Comparison of ENCODE assay signal across 9 cellular contexts in the genomic region with DNA sequence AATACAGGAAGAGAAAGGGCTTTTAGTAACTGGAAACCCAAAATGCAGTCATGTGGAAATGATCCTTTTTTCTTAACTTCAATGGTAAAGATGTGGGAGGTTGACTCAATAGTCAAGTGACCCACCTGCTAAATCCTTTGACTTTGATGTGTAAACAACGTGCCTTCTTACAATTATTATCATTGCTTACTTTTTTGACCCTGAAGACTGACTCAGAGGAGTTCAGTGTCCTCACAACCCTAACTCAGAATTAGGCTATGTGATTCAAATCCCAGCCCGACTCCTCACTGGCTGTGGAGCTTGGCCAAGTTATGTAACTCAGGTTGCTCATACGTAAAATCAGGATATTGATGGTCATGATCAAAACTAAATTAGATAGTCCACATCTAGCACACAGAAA. TPM values are rescaled to one million over a fixed set of nuclear protein-coding genes. Genes with fewer than 3 reads are reported as not detected.
DNase-seq lines count a peak whose midpoint lies in the region; ATAC-seq, FAIRE-seq and TF ChIP-seq lines count a peak whose summit lies in the region.
"Had no signal": no experiment of that assay in that cellular context is flagged by ENCODE, and none has a peak within 500 bp of the region (broad histone marks: within the 10 kb centered on the region; RNA-seq: fewer than 3 reads in every experiment).

No MANE protein-coding gene starts in this region.

- CTCF ChIA-PET in Calu3 (lab: Charles Lee), result interaction anchor here (0.7 to 1.9 kb wide), 4 partner anchors 42 to 142 kb away, joined by 3 to 6 read pairs (median 4); no protein-coding TSS in a partner anchor
- CTCF ChIA-PET in HCT116 (lab: Charles Lee), result interaction anchor here (1.0 to 4.8 kb wide), 4 partner anchors 20 to 322 kb away, joined by 3 to 25 read pairs (median 14); no protein-coding TSS in a partner anchor
- CTCF ChIA-PET in PC-3 (lab: Charles Lee), result interaction anchor here (0.6 to 1.0 kb wide), 3 partner anchors 72 to 101 kb away, joined by 3 to 7 read pairs (median 4); no protein-coding TSS in a partner anchor

- BruUV-seq in Calu3 (replicated peaks; lab: Mats Ljungman, UMichigan) (no TSS peak), HCT116 (replicated peaks; lab: Mats Ljungman, UMichigan) (no TSS peak), PC-3 (replicated peaks; lab: Mats Ljungman, UMichigan) (no TSS peak)

- H3K4me1 ChIP-seq in HCT116 (ENCODE audit: control insufficient read depth in 1 of 2, insufficient read depth in 2 of 2, low read length in 2 of 2) (peaks cover 41 to 62% of the 10 kb centered on the region in 2 experiments), PC-3 (ENCODE audit: insufficient read depth, low read length) (peaks cover 50% of the 10 kb centered on the region), kidney (ENCODE audit: control insufficient read depth in 1 of 2, insufficient read depth in 1 of 2, low read depth in 1 of 2, low read length in 2 of 2) (peaks cover 0 to 4% of the 10 kb centered on the region in 2 donors)

- no peak overlapping the region for H3K4me3 Mint-ChIP-seq in Calu3 (ENCODE audit: low read depth, unreplicated experiment)
- no peak overlapping the region for H3K4me3 Mint-ChIP-seq in glutamatergic neuron (ENCODE audit: unreplicated experiment)

- peak overlapping the region; percentile 4 for H3K9ac ChIP-seq in HCT116 (ENCODE audit: low read length)
- no peak overlapping the region; the same call in 1 of the 2 replicates for H3K9ac ChIP-seq in PC-3 (ENCODE audit: low read length)
- no peak overlapping the region for H3K9ac ChIP-seq in kidney (ENCODE audit: low read length in 2 of 2)

- intact Hi-C loops in Calu3 (cut with micrococcal nuclease; ENCODE audit: unreplicated experiment), result loop anchor here (2.0 to 5.0 kb wide), 2 partner anchors 42 to 71 kb away; no protein-coding TSS in a partner anchor
- intact Hi-C loops in HCT116 (cut with micrococcal nuclease), result no loop called here
- intact Hi-C loops in PC-3 (cut with micrococcal nuclease), result loop anchor here (1.0 kb wide), 2 partner anchors 30 to 70 kb away; no protein-coding TSS in a partner anchor
- intact Hi-C loops in kidney (cut with DNase I), result no loop called here

- H3K9me3 ChIP-seq in HCT116 (ENCODE audit: control insufficient read depth in 1 of 2, insufficient read depth in 1 of 2, low read depth in 1 of 2, low read length in 2 of 2) (no peaks in the 10 kb centered on the region), PC-3 (ENCODE audit: low read length) (no peaks in the 10 kb centered on the region), kidney (ENCODE audit: control insufficient read depth in 1 of 2, low read length in 2 of 2) (no peaks in the 10 kb centered on the region)

- H3K27ac ChIP-seq in HCT116 (ENCODE audit: low read depth, low read length) (peak overlapping the region; percentile 34; the same call in 1 of the 2 replicates), PC-3 (ENCODE audit: low read length) (peak overlapping the region; percentile 83), kidney (ENCODE audit: low read depth in 2 of 2, low read length in 2 of 2) (no peak overlapping the region)

- H3K9me2 ChIP-seq in HCT116 (ENCODE audit: insufficient read depth), result no peaks in the 10 kb centered on the region; the same call in 1 of the 2 replicates
- H3K9me2 ChIP-seq in PC-3 (replicated peaks; ENCODE audit: low read length), result no peaks in the 10 kb centered on the region

- TF ChIP-seq CTCF in Calu3 (IDR thresholded peaks at IDR 0.05; ENCODE audit: unreplicated experiment) (no peak), HCT116 (IDR thresholded peaks at IDR 0.05 in 2 of 3, conservative IDR thresholded peaks at IDR 0.05 in 1 of 3; ENCODE audit: borderline replicate concordance in 1 of 3, insufficient read depth in 1 of 3, low read depth in 2 of 3, low read length in 2 of 3) (no peak), PC-3 (conservative IDR thresholded peaks at IDR 0.05; ENCODE audit: low read depth, low read length) (no peak), kidney (IDR thresholded peaks at IDR 0.05; ENCODE audit: borderline replicate concordance, extremely low read depth, insufficient read depth) (no peak), glutamatergic neuron (IDR thresholded peaks at IDR 0.05; ENCODE audit: partially characterized antibody, unreplicated experiment) (no peak)

- no peaks in the 10 kb centered on the region for H4K20me1 ChIP-seq in HCT116 (ENCODE audit: insufficient read depth)
- H4K20me1 ChIP-seq in PC-3 (ENCODE audit: low read length), result no peaks in the 10 kb centered on the region

- no peak for TF ChIP-seq POLR2A in HCT116 (IDR thresholded peaks at IDR 0.05; ENCODE audit: borderline replicate concordance, extremely low read depth, insufficient read depth, insufficient read length)

- H3K9me3 Mint-ChIP-seq in Calu3 (ENCODE audit: low read depth, unreplicated experiment) (no peaks in the 10 kb centered on the region), glutamatergic neuron (ENCODE audit: unreplicated experiment) (peaks cover 2% of the 10 kb centered on the region)

- H3K27ac Mint-ChIP-seq in Calu3 (ENCODE audit: unreplicated experiment) (no peak overlapping the region), glutamatergic neuron (ENCODE audit: unreplicated experiment) (no peak overlapping the region)

- TF ChIP-seq RAD21 in HCT116 (IDR thresholded peaks at IDR 0.05; ENCODE audit: low read depth), result peak; percentile 23; the same call in 1 of the 2 replicates

- H3K36me3 Mint-ChIP-seq in Calu3 (ENCODE audit: insufficient read depth, unreplicated experiment), result peaks cover 6% of the 10 kb centered on the region
- no peaks in the 10 kb centered on the region for H3K36me3 Mint-ChIP-seq in glutamatergic neuron (ENCODE audit: unreplicated experiment)

- H3K4me2 ChIP-seq in HCT116 (ENCODE audit: low read length) (peak overlapping the region; percentile 68), PC-3 (ENCODE audit: low read length) (peak overlapping the region; percentile 72)

- H3K4me3 ChIP-seq in HCT116 (replicated peaks in 1 of 2; ENCODE audit: low read depth in 1 of 2, low read length in 2 of 2) (peak overlapping the region in 1 of 2 experiments; percentile 8; a peak in 1 of 4 replicates), PC-3 (ENCODE audit: low read length) (peak overlapping the region; percentile 40; the same call in 1 of the 2 replicates), kidney (ENCODE audit: low read length in 2 of 2) (no peak overlapping the region)

- H3K36me3 ChIP-seq in HCT116 (ENCODE audit: control insufficient read depth in 1 of 2, insufficient read depth in 2 of 2, low read length in 2 of 2) (no peaks in the 10 kb centered on the region), PC-3 (ENCODE audit: low read depth, low read length) (no peaks in the 10 kb centered on the region), kidney (ENCODE audit: control insufficient read depth in 1 of 2, insufficient read depth in 2 of 2, low read length in 2 of 2) (no peaks in the 10 kb centered on the region)

- DNase-seq in Calu3 (peak; percentile 26), HCT116 (ENCODE audit: low read depth, low spot score) (peak; percentile 69), PC-3 (peak; percentile 94), kidney (no peak), NOMO-1 (lab: John Stamatoyannopoulos, UW; ENCODE audit: unreplicated experiment in 2 of 2) (no peak), glutamatergic neuron (no peak), NK-92 (lab: John Stamatoyannopoulos, UW; ENCODE audit: unreplicated experiment) (no peak), NCI-H2227 (lab: John Stamatoyannopoulos, UW; ENCODE audit: unreplicated experiment) (no peak)
- DNase-seq: NCI-H2029 treated with DMSO at 0.1 percent for 48 hours had no signal

- H3F3A ChIP-seq in PC-3 (ENCODE audit: low read length, unreplicated experiment), result peaks cover 5% of the 10 kb centered on the region

- H3K79me2 ChIP-seq in HCT116 (ENCODE audit: insufficient read depth, low read length) (no peaks in the 10 kb centered on the region), PC-3 (ENCODE audit: low read length) (no peaks in the 10 kb centered on the region)

- H2AFZ ChIP-seq in HCT116 (ENCODE audit: low read depth, low read length, poor library complexity, severe bottlenecking) (peak overlapping the region; percentile 84), PC-3 (ENCODE audit: low read length) (no peak overlapping the region)

- POLR2A ChIA-PET in HCT116 (lab: Charles Lee) (interaction anchor here (0.6 to 2.0 kb wide), 3 partner anchors 8 to 72 kb away, joined by 3 to 8 read pairs (median 3); no protein-coding TSS in a partner anchor), PC-3 (lab: Charles Lee; ENCODE audit: unreplicated experiment) (interaction anchor here (0.6 kb wide), 1 partner anchor 72 kb away, joined by 4 read pairs; no protein-coding TSS in a partner anchor)

- H3K27me3 Mint-ChIP-seq in Calu3 (ENCODE audit: unreplicated experiment), result no peaks in the 10 kb centered on the region
- H3K27me3 Mint-ChIP-seq in glutamatergic neuron (ENCODE audit: unreplicated experiment), result no peaks in the 10 kb centered on the region

- FAIRE-seq in kidney (lab: Jason Lieb, UNC), result peak; percentile 38

- H3K4me1 Mint-ChIP-seq in Calu3 (ENCODE audit: low read depth, unreplicated experiment) (peaks cover 39% of the 10 kb centered on the region), glutamatergic neuron (ENCODE audit: low read depth, unreplicated experiment) (peaks cover 12% of the 10 kb centered on the region)

- H3K27me3 ChIP-seq in HCT116 (ENCODE audit: insufficient read depth, low read length) (no peaks in the 10 kb centered on the region), PC-3 (ENCODE audit: low read length) (no peaks in the 10 kb centered on the region)

- RAD21 ChIA-PET in HCT116 (lab: Charles Lee; ENCODE audit: low non-redundant PET in 1 of 2, low total read pairs in 2 of 2, uncharacterized antibody in 2 of 2, unreplicated experiment in 2 of 2), result interaction anchor here (1.0 to 1.9 kb wide), 2 partner anchors 72 kb away, joined by 5 to 8 read pairs; no protein-coding TSS in a partner anchor

- peak; percentile 63 for ATAC-seq in HCT116
- ATAC-seq in PC-3, result peak; percentile 60

TF ChIP-seq in HCT116, 20 proteins besides CTCF, POLR2A, EP300 and RAD21 (continues in another document):
- TF ChIP-seq, protein P1, sequence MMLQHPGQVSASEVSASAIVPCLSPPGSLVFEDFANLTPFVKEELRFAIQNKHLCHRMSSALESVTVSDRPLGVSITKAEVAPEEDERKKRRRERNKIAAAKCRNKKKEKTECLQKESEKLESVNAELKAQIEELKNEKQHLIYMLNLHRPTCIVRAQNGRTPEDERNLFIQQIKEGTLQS (IDR thresholded peaks at IDR 0.05), result no peak
- TF ChIP-seq CEBPB (IDR thresholded peaks at IDR 0.05; ENCODE audit: low read depth) (peak; percentile 29; the same call in 1 of the 2 replicates), FOSL1 (IDR thresholded peaks at IDR 0.05; ENCODE audit: low read depth) (peak; percentile 47), YY1 (IDR thresholded peaks at IDR 0.05; ENCODE audit: extremely low read depth, insufficient replicate concordance, low read depth, low read length) (no peak), EZH2 (IDR thresholded peaks at IDR 0.05) (no peak), CBX3 (IDR thresholded peaks at IDR 0.05; ENCODE audit: low read depth) (peak; percentile 43; the same call in 1 of the 2 replicates), POLR2AphosphoS5 (IDR thresholded peaks at IDR 0.05; ENCODE audit: low read depth, low read length) (no peak)

RNA-seq across cellular contexts. Expression of a gene that starts 27.9 kb away (rescaled TPM):
- 458 and 526 TPM in 2 replicates for total RNA-seq in Calu3 (2022)
- total RNA-seq in HCT116 (2021; ENCODE audit: unreplicated experiment), result 486 TPM
- 380 and 384 TPM in 2 replicates for polyA plus RNA-seq in HCT116 (2012)
- 176 and 192 TPM in 2 replicates for total RNA-seq in PC-3 (2014; rRNA removed)
- total RNA-seq in kidney, result 250 TPM
- polyA plus RNA-seq in kidney (ENCODE audit: insufficient read depth, low read depth, low replicate concordance), result 65.2 TPM
- total RNA-seq in glutamatergic neuron (ENCODE audit: unreplicated experiment), result not detected

Comparison
In these comparisons a context has a peak if more than half of its experiments do, and no peak if none do; other contexts are left out.
1. DNase-seq: peak in Calu3 (single experiment), HCT116 (single experiment) and PC-3 (single experiment); none in kidney (single experiment), NOMO-1 (0 of 2), glutamatergic neuron (single experiment), NK-92 (single experiment) and NCI-H2227 (single experiment).
2. H3K27ac ChIP-seq: peak in HCT116 (single experiment) and PC-3 (single experiment); none in kidney (0 of 2).
3. RNA of a gene that starts 27.9 kb away (total RNA-seq): 486 TPM in HCT116 (single experiment), 458 to 526 TPM in Calu3, 250 TPM in kidney (single experiment) and 176 to 192 TPM in PC-3; not detected in glutamatergic neuron (single experiment); every median in the first group is over 100 times any median in the second.
4. intact Hi-C loops: an anchor here in Calu3 (2.0 to 5.0 kb wide) and PC-3 (1.0 kb wide); none called in HCT116 and kidney.